ENCODE assay signal across 25 cellular contexts in the genomic region with DNA sequence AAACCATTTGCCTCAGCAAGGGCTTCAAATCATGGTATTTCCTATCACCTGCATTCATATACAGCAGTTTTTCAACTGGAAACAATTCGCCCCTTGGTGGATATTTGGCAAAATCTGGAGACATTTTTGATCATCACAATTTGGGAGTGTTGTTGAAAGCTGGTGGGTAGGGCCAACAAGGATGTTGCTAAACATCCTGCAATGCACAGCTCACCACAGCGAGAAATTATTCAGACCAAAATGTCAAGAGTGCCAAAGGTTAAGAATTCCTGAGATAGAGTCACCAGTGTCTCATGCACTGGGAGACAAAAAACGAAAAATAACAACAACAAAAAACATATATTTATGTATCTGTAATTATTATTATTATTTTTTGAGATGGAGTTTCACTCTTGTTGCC.
DNase-seq lines count a peak whose midpoint lies in the region; ATAC-seq and TF ChIP-seq lines count a peak whose summit lies in the region.
"Had no signal": no experiment of that assay in that cellular context is flagged by ENCODE, and none has a peak within 500 bp of the region (broad histone marks: within the 10 kb centered on the region; RNA-seq: fewer than 3 reads in every experiment).

No MANE protein-coding gene starts in this region.

- H3K9me1 ChIP-seq in IMR-90 (ENCODE audit: insufficient read depth, low read length), result no peaks in the 10 kb centered on the region

- no CpG with 5 or more reads among the region's 3 CpGs for WGBS in IMR-90 (ENCODE audit: extremely low coverage in 2 of 2, insufficient read length in 1 of 2), 2 experiments

- no peak for TF ChIP-seq RAD21 in IMR-90 (IDR thresholded peaks at IDR 0.05; ENCODE audit: low read length)

- no peak overlapping the region for H3K4ac ChIP-seq in IMR-90 (ENCODE audit: low read depth, low read length)

- no peak overlapping the region for H2BK5ac ChIP-seq in IMR-90 (ENCODE audit: low read depth, low read length, poor library complexity, severe bottlenecking)

- dilution Hi-C loops in IMR-90 (cut with HindIII; ENCODE audit: low sequenced_read_pairs, unreplicated experiment), result no loop called here

- CTCF ChIA-PET in IMR-90 (lab: Yijun Ruan, JAX), result no interaction called here

- no peaks in the 10 kb centered on the region for H4K20me1 ChIP-seq in IMR-90 (ENCODE audit: insufficient read depth, low read length)

- no peak overlapping the region for H2AFZ ChIP-seq in IMR-90 (replicated peaks; ENCODE audit: low read length, poor library complexity)

- no peak overlapping the region for H2AK5ac ChIP-seq in IMR-90 (ENCODE audit: low read depth, low read length)

- no peak overlapping the region for H3K18ac ChIP-seq in IMR-90 (ENCODE audit: low read depth, low read length)

- H4K8ac ChIP-seq in IMR-90 (ENCODE audit: low read depth in 2 of 2, low read length in 2 of 2), result no peak overlapping the region

- H3K36me3 ChIP-seq in IMR-90 (ENCODE audit: control insufficient read depth, insufficient read depth, low read length) (no peaks in the 10 kb centered on the region), brain microvascular endothelial cell (replicated peaks) (no peaks in the 10 kb centered on the region)
- H3K36me3 ChIP-seq: cardiac muscle cell, thyroid gland had no signal

- H2AK9ac ChIP-seq in IMR-90 (replicated peaks; ENCODE audit: low read depth, low read length, poor library complexity), result no peak overlapping the region

- TF ChIP-seq POLR2A in IMR-90 (IDR thresholded peaks at IDR 0.05; ENCODE audit: low read depth, low read length), result no peak

- in situ Hi-C loops in IMR-90 (cut with MboI; ENCODE audit: low sequenced_read_pairs) (no loop called here), brain microvascular endothelial cell (cut with HindIII; ENCODE audit: low pct_ligation_motif_present, low sequenced_read_pairs) (no loop called here)

- no peak overlapping the region for H2BK20ac ChIP-seq in IMR-90 (ENCODE audit: low read depth, low read length)

- H3K56ac ChIP-seq in IMR-90 (ENCODE audit: extremely low read depth, insufficient read depth, low read length), result no peak overlapping the region

- BruUV-seq in IMR-90 (replicated peaks; lab: Mats Ljungman, UMichigan), result no TSS peak

- no peak for TF ChIP-seq CTCF in IMR-90 (conservative IDR thresholded peaks at IDR 0.05; ENCODE audit: low read depth, low read length)
- TF ChIP-seq CTCF in brain microvascular endothelial cell (IDR thresholded peaks at IDR 0.05; ENCODE audit: low read depth, low read length, missing control alignments), result no peak

- H3K4me1 ChIP-seq in IMR-90 (ENCODE audit: control insufficient read depth, insufficient read depth, low read length), result no peaks in the 10 kb centered on the region
- H3K4me1 ChIP-seq: thyroid gland had no signal

- no peak for ATAC-seq in IMR-90 (ENCODE audit: low read depth)
- ATAC-seq in GM21515 (IDR thresholded peaks at IDR 0.05; ENCODE audit: unreplicated experiment), result no peak
- ATAC-seq: activated naive CD8-positive, alpha-beta T cell treated with anti-CD3 and anti-CD28 coated beads, Interleukin-2, amount 50 U/mL, for 24 hours; left cardiac atrium; naive thymus-derived CD8-positive, alpha-beta T cell; stimulated activated naive B cell treated with anti-CD40 and anti-IgM and Interleukin-4, amounts not matched to agents 10 μg/mL and 1 μg/mL and 100 μg/mL, for 72 hours; T-helper 17 cell had no signal

- no peak overlapping the region for H3K14ac ChIP-seq in IMR-90 (replicated peaks; ENCODE audit: low read depth, low read length)

- H3K4me2 ChIP-seq in IMR-90 (ENCODE audit: low read depth, low read length), result no peak overlapping the region

- no peak overlapping the region for H3K23ac ChIP-seq in IMR-90 (ENCODE audit: low read depth, low read length)

- no peak overlapping the region for H4K5ac ChIP-seq in IMR-90 (ENCODE audit: low read depth, low read length)

- POLR2A ChIA-PET in IMR-90 (lab: Charles Lee; ENCODE audit: unreplicated experiment), result interaction anchor here (0.7 kb wide), 1 partner anchor 574 kb away, joined by 3 read pairs; no protein-coding TSS in a partner anchor

- no peaks in the 10 kb centered on the region for H3K79me1 ChIP-seq in IMR-90 (ENCODE audit: low read depth in 1 of 2, low read length in 2 of 2)

- intact Hi-C loops in IMR-90 (cut with micrococcal nuclease), result no loop called here

- H3K27me3 ChIP-seq in IMR-90 (ENCODE audit: control insufficient read depth, insufficient read depth, low read length), result no peaks in the 10 kb centered on the region
- no peaks in the 10 kb centered on the region for H3K27me3 ChIP-seq in brain microvascular endothelial cell (replicated peaks)
- H3K27me3 ChIP-seq: cardiac muscle cell, thyroid gland had no signal

- no peak overlapping the region for H2BK15ac ChIP-seq in IMR-90 (ENCODE audit: low read depth, low read length)

- H2BK120ac ChIP-seq in IMR-90 (ENCODE audit: low read depth, low read length), result no peak overlapping the region

- H3K9me3 ChIP-seq in IMR-90 (ENCODE audit: control insufficient read depth, insufficient read depth, low read length), result no peaks in the 10 kb centered on the region
- H3K9me3 ChIP-seq: thyroid gland had no signal

- H3K27ac ChIP-seq in IMR-90 (ENCODE audit: insufficient read depth, low read length), result no peak overlapping the region
- no peak overlapping the region for H3K27ac ChIP-seq in brain microvascular endothelial cell
- H3K27ac ChIP-seq: cardiac muscle cell, thyroid gland, VCaP had no signal

- DNase-seq in EH (ENCODE audit: low read depth), result peak; percentile 40
- peak; percentile 2 for DNase-seq in IMR-90
- peak; percentile 32 for DNase-seq in brain microvascular endothelial cell
- peak; percentile 9 for DNase-seq in kidney tubule cell (ENCODE audit: low spot score)
- no peak for DNase-seq in SKM-1 treated with dmso at 0.1 percent for 144 hours (lab: John Stamatoyannopoulos, UW; ENCODE audit: unreplicated experiment)
- no peak for DNase-seq in kidney glomerular epithelial cell (lab: John Stamatoyannopoulos, UW)
- no peak for DNase-seq in activated CD8-positive, alpha-beta memory T cell treated with anti-CD3 and anti-CD28 coated beads, Interleukin-2, amount 50 U/mL, for 48 hours
- DNase-seq: activated CD4-positive, alpha-beta T cell treated with anti-CD3 and anti-CD28 coated beads, Interleukin-2, amount 50 U/mL, for 48 hours; activated effector memory CD4-positive, alpha-beta T cell treated with anti-CD3 and anti-CD28 coated beads, Interleukin-2, amount 50 U/mL, for 16 hours; activated naive CD8-positive, alpha-beta T cell treated with anti-CD3 and anti-CD28 coated beads, Interleukin-2, amount 50 U/mL, for 24 hours; KBM-7; left cardiac atrium; naive thymus-derived CD8-positive, alpha-beta T cell; NCI-H187; NCI-H2227 treated with DMSO at 0.1 percent for 48 hours; NCI-H774; OCI-M1; SIG-M5; stimulated activated CD4-positive, alpha-beta T cell treated with anti-CD3 and anti-CD28 coated beads, Interleukin-1b, Interleukin-23, amount 100 ng/mL, for 48 hours; stimulated activated naive B cell treated with anti-CD40 and anti-IgM and Interleukin-4, amounts not matched to agents 10 μg/mL and 1 μg/mL and 100 μg/mL, for 72 hours; T-helper 17 cell; thyroid gland had no signal

- H3K4me3 ChIP-seq in IMR-90 (ENCODE audit: insufficient read depth, low read depth, low read length), result no peak overlapping the region
- no peak overlapping the region for H3K4me3 ChIP-seq in brain microvascular endothelial cell (ENCODE audit: low read depth, low read length)
- H3K4me3 ChIP-seq: cardiac muscle cell, thyroid gland had no signal

- H4K91ac ChIP-seq in IMR-90 (ENCODE audit: insufficient read depth, low read depth, low read length), result no peak overlapping the region

- H3K9ac ChIP-seq in IMR-90 (ENCODE audit: low read depth, low read length), result no peak overlapping the region

TF ChIP-seq in IMR-90, 13 proteins besides CTCF, POLR2A, EP300 and RAD21:
- TF ChIP-seq SMC3 (IDR thresholded peaks at IDR 0.05; ENCODE audit: low read depth, low read length), result no peak
- TF ChIP-seq USF2 (IDR thresholded peaks at IDR 0.05; ENCODE audit: low read depth, low read length), result no peak
- TF ChIP-seq CEBPB (IDR thresholded peaks at IDR 0.05; ENCODE audit: low read depth, low read length), result no peak
- TF ChIP-seq RCOR1 (IDR thresholded peaks at IDR 0.05; ENCODE audit: insufficient replicate concordance, low read length), result no peak
- TF ChIP-seq CHD1 (IDR thresholded peaks at IDR 0.05; ENCODE audit: low read depth, low read length), result no peak
- TF ChIP-seq BHLHE40 (IDR thresholded peaks at IDR 0.05; ENCODE audit: low read depth, low read length), result no peak
- TF ChIP-seq, protein P1, sequence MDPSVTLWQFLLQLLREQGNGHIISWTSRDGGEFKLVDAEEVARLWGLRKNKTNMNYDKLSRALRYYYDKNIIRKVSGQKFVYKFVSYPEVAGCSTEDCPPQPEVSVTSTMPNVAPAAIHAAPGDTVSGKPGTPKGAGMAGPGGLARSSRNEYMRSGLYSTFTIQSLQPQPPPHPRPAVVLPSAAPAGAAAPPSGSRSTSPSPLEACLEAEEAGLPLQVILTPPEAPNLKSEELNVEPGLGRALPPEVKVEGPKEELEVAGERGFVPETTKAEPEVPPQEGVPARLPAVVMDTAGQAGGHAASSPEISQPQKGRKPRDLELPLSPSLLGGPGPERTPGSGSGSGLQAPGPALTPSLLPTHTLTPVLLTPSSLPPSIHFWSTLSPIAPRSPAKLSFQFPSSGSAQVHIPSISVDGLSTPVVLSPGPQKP (IDR thresholded peaks at IDR 0.05; ENCODE audit: borderline replicate concordance, low read depth, low read length), result no peak
- no peak for TF ChIP-seq MXI1 (IDR thresholded peaks at IDR 0.05; ENCODE audit: borderline replicate concordance, low read depth, low read length)
- TF ChIP-seq MAZ (IDR thresholded peaks at IDR 0.05; ENCODE audit: borderline replicate concordance, low read depth, low read length), result no peak
- TF ChIP-seq MAFK (IDR thresholded peaks at IDR 0.05; ENCODE audit: low read depth, low read length), result no peak
- TF ChIP-seq FOS (IDR thresholded peaks at IDR 0.05; ENCODE audit: low read depth, low read length), result no peak
- no peak for TF ChIP-seq RFX5 (IDR thresholded peaks at IDR 0.05; ENCODE audit: low read depth, low read length)
- TF ChIP-seq NFE2L2 (IDR thresholded peaks at IDR 0.05; ENCODE audit: low read depth, low read length), result no peak

Comparison
In these comparisons a context has a peak if more than half of its experiments do, and no peak if none do; other contexts are left out.
1. DNase-seq: peak in EH (single experiment), IMR-90 (single experiment), brain microvascular endothelial cell (single experiment) and kidney tubule cell (single experiment); none in SKM-1 treated with dmso at 0.1 percent for 144 hours (single experiment), kidney glomerular epithelial cell (single experiment) and activated CD8-positive, alpha-beta memory T cell treated with anti-CD3 and anti-CD28 coated beads, Interleukin-2, amount 50 U/mL, for 48 hours (single experiment).